ENCODE assay signal across 16 cellular contexts in the genomic region with DNA sequence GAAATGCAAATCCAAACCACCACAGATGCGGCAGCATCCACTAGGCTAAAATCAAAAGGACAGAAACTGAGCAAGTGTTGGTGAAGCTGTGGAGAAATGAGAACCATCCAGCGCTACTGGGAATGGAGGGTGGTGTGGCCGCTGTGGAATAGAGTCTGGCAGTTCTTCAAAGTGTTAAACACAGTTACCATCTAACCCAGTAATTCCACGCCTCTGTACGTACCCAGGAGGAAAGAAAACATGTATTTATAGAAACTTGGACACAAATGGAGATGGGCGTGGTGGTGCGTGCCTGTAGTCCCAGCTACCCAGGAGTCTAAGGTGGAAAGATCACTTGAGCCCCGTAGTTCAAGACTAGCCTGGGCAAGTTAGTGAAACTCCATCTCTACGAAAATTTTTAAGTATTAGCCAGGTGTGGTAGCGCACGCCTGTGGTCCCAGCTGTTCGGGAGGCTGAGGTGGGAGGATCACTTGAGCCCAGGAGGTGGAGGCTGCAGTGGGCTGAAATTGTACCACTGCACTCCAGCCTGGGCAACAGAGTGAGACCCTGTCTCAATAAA. TPM values are rescaled to one million over a fixed set of nuclear protein-coding genes. Genes with fewer than 3 reads are reported as not detected.
A peak's percentile ranks its signal among the peaks of the same experiment; 100 is the strongest.
DNase-seq lines count a peak whose midpoint lies in the region; ATAC-seq and TF ChIP-seq lines count a peak whose summit lies in the region.
"Had no signal": no experiment of that assay in that cellular context is flagged by ENCODE, and none has a peak within 500 bp of the region (broad histone marks: within the 10 kb centered on the region; RNA-seq: fewer than 3 reads in every experiment).

No MANE protein-coding gene starts in this region.

- POLR2A ChIA-PET in Caco-2 (lab: Charles Lee), result interaction anchor here (0.5 to 0.6 kb wide), 3 partner anchors 25 to 211 kb away, joined by 3 to 6 read pairs (median 3); a partner anchor contains a TSS

- no peak overlapping the region for H3K27ac Mint-ChIP-seq in Caco-2 (ENCODE audit: unreplicated experiment)
- no peak overlapping the region for H3K27ac Mint-ChIP-seq in T-helper 17 cell
- H3K27ac Mint-ChIP-seq: activated naive CD4-positive, alpha-beta T cell treated with anti-CD3 and anti-CD28 coated beads for 36 hours; natural killer cell treated with Interleukin-12 subunit alpha and Interleukin-12 subunit beta and Interleukin-15 and Interleukin-18, amount 100 ng/mL, for 72 hours had no signal

- intact Hi-C loops in Caco-2 (cut with micrococcal nuclease; ENCODE audit: unreplicated experiment), result no loop called here
- intact Hi-C loops in body of pancreas (cut with DNase I), result no loop called here
- intact Hi-C loops in left ventricle myocardium superior (cut with micrococcal nuclease), result no loop called here

- no peaks in the 10 kb centered on the region for H4K20me1 ChIP-seq in osteoblast (ENCODE audit: insufficient read depth, low read length)

- H3K27me3 Mint-ChIP-seq in Caco-2 (ENCODE audit: insufficient read depth, unreplicated experiment) (no peaks in the 10 kb centered on the region), T-helper 17 cell (peaks cover 18% of the 10 kb centered on the region)

- H3K36me3 ChIP-seq in Caco-2 (ENCODE audit: control insufficient read depth, insufficient read depth, low read length) (no peaks in the 10 kb centered on the region), body of pancreas (replicated peaks in 1 of 2; ENCODE audit: insufficient read depth in 1 of 2, low read depth in 2 of 2) (no peaks in the 10 kb centered on the region), osteoblast (ENCODE audit: insufficient read depth, low read length) (no peaks in the 10 kb centered on the region)

- TF ChIP-seq CTCF in Caco-2 (IDR thresholded peaks at IDR 0.05; ENCODE audit: insufficient read depth in 1 of 2, low read depth in 1 of 2, low read length in 1 of 2, severe bottlenecking in 1 of 2, unreplicated experiment in 1 of 2) (no peak), body of pancreas (IDR thresholded peaks at IDR 0.05) (no peak), osteoblast (IDR thresholded peaks at IDR 0.05; ENCODE audit: extremely low read depth, low read depth, low read length) (no peak)

- H3K4me3 Mint-ChIP-seq in Caco-2 (ENCODE audit: unreplicated experiment) (no peak overlapping the region), T-helper 17 cell (no peak overlapping the region)
- H3K4me3 Mint-ChIP-seq: activated naive CD4-positive, alpha-beta T cell treated with anti-CD3 and anti-CD28 coated beads for 36 hours; natural killer cell treated with Interleukin-12 subunit alpha and Interleukin-12 subunit beta and Interleukin-15 and Interleukin-18, amount 100 ng/mL, for 72 hours had no signal

- H3K9me3 ChIP-seq in Caco-2 (no peaks in the 10 kb centered on the region), body of pancreas (no peaks in the 10 kb centered on the region), osteoblast (ENCODE audit: low read depth, low read length) (no peaks in the 10 kb centered on the region), T-helper 17 cell (ENCODE audit: control insufficient read depth, low read length, poor library complexity, severe bottlenecking) (no peaks in the 10 kb centered on the region)

- H3K4me3 ChIP-seq in Caco-2 (ENCODE audit: low read depth, low read length) (no peak overlapping the region), body of pancreas (no peak overlapping the region), osteoblast (ENCODE audit: insufficient read depth, low read length) (no peak overlapping the region)

- ATAC-seq in body of pancreas (no peak), HG03469 (IDR thresholded peaks at IDR 0.05; ENCODE audit: unreplicated experiment) (no peak), T-helper 17 cell (no peak), left ventricle myocardium superior (no peak)
- ATAC-seq: activated CD4-positive, CD25-positive, alpha-beta regulatory T cell treated with anti-CD3 and anti-CD28 coated beads, Interleukin-2, amount 50 U/mL, for 24 hours; natural killer cell treated with Interleukin-12 subunit alpha and Interleukin-12 subunit beta and Interleukin-15 and Interleukin-18, amount 100 ng/mL, for 72 hours had no signal

- H2AFZ ChIP-seq in osteoblast (ENCODE audit: low read length), result peak overlapping the region; percentile 25

- peaks cover 24% of the 10 kb centered on the region for H3K36me3 Mint-ChIP-seq in Caco-2 (ENCODE audit: insufficient read depth, unreplicated experiment)
- H3K36me3 Mint-ChIP-seq in T-helper 17 cell (ENCODE audit: low read depth), result no peaks in the 10 kb centered on the region
- H3K36me3 Mint-ChIP-seq: natural killer cell treated with Interleukin-12 subunit alpha and Interleukin-12 subunit beta and Interleukin-15 and Interleukin-18, amount 100 ng/mL, for 72 hours had no signal

- H3K4me1 ChIP-seq in Caco-2, result peaks cover 4% of the 10 kb centered on the region; the same call in 1 of the 2 replicates
- peaks cover 52% of the 10 kb centered on the region for H3K4me1 ChIP-seq in body of pancreas
- peaks cover 12% of the 10 kb centered on the region for H3K4me1 ChIP-seq in osteoblast (ENCODE audit: insufficient read depth, low read length)

- CTCF ChIA-PET in Caco-2 (lab: Charles Lee), result no interaction called here

- BruUV-seq in Caco-2 (replicated peaks; lab: Mats Ljungman, UMichigan), result TSS peak; percentile 39

- peak overlapping the region in 2 of 4 donors; percentile 5 to 66 for H3K27ac ChIP-seq in body of pancreas
- no peak overlapping the region for H3K27ac ChIP-seq in osteoblast (ENCODE audit: low read depth, low read length)

- no peaks in the 10 kb centered on the region for H3K79me2 ChIP-seq in osteoblast (ENCODE audit: insufficient read depth, low read length)

- peak overlapping the region; percentile 43 for H3K4me2 ChIP-seq in osteoblast (ENCODE audit: insufficient read depth, low read length)

- H3K27me3 ChIP-seq in Caco-2 (replicated peaks; ENCODE audit: control insufficient read depth, insufficient read depth, low read length) (no peaks in the 10 kb centered on the region), body of pancreas (no peaks in the 10 kb centered on the region), osteoblast (ENCODE audit: insufficient read depth, low read length) (peaks cover 8% of the 10 kb centered on the region)

- H3K9me3 Mint-ChIP-seq in Caco-2 (ENCODE audit: unreplicated experiment), result no peaks in the 10 kb centered on the region
- H3K9me3 Mint-ChIP-seq: activated naive CD4-positive, alpha-beta T cell treated with anti-CD3 and anti-CD28 coated beads for 36 hours; natural killer cell treated with Interleukin-12 subunit alpha and Interleukin-12 subunit beta and Interleukin-15 and Interleukin-18, amount 100 ng/mL, for 72 hours had no signal

- WGBS in body of pancreas, 2 donors, result 31 to 39% methylated on average over 12 of the region's 12 CpGs

- H3K4me1 Mint-ChIP-seq in Caco-2 (ENCODE audit: low read depth, unreplicated experiment) (no peaks in the 10 kb centered on the region), T-helper 17 cell (no peaks in the 10 kb centered on the region)

- TF ChIP-seq POLR2A in body of pancreas (IDR thresholded peaks at IDR 0.05), result peak in 1 of 3 donors; percentile 15

- DNase-seq in Caco-2, result no peak
- DNase-seq in NCI-H526 treated with DMSO at 0.1 percent for 48 hours (lab: John Stamatoyannopoulos, UW), result peak; percentile 21
- peak; percentile 22 to 48 (median 36) for DNase-seq in body of pancreas
- peak; percentile 66 for DNase-seq in osteoblast (ENCODE audit: insufficient read length, low spot score, missing footprints)
- DNase-seq in T-helper 17 cell, result no peak
- no peak for DNase-seq in activated T-cell treated with anti-CD3 and anti-CD28 coated beads for 4 hours
- DNase-seq in left ventricle myocardium superior, result no peak
- DNase-seq: activated CD8-positive, alpha-beta memory T cell treated with anti-CD3 and anti-CD28 coated beads, Interleukin-2, amount 50 U/mL, for 4 hours; activated naive CD4-positive, alpha-beta T cell treated with anti-CD3 and anti-CD28 coated beads for 36 hours; AML-193; DMS153; NCI-H2107; right cardiac atrium had no signal

RNA-seq across cellular contexts. Expression of a gene that starts 11.6 kb away (rescaled TPM):
- 49.5 and 54.8 TPM in 2 replicates for total RNA-seq in Caco-2 (2022)
- total RNA-seq in body of pancreas, result 10 to 100 TPM; 15.8 to 18.9 TPM
- 7.6 and 8.3 TPM in 2 replicates for total RNA-seq in osteoblast
- 1 to 10 TPM; 3.4 TPM for total RNA-seq in T-helper 17 cell
- 8.6 TPM for total RNA-seq in left ventricle myocardium superior

RNA-seq across cellular contexts. Expression of a gene that starts 20.6 kb away (rescaled TPM):
- total RNA-seq in Caco-2 (2022) (164 and 176 TPM in 2 replicates), body of pancreas (10 to 100 TPM; 17.1 to 45.8 TPM), osteoblast (6.2 and 8.8 TPM in 2 replicates), T-helper 17 cell (10 to 100 TPM; 21.4 to 21.8 TPM), left ventricle myocardium superior (184 TPM)

RNA-seq across cellular contexts. Expression of a gene that starts 39.9 kb away (rescaled TPM):
- total RNA-seq in Caco-2 (2022), result 176 and 178 TPM in 2 replicates
- total RNA-seq in body of pancreas, result 10 to 100 TPM; 60.7 to 66.9 TPM
- total RNA-seq in osteoblast, result 100 and 110 TPM in 2 replicates
- total RNA-seq in T-helper 17 cell, result 100 to 1,000 TPM; 111 to 121 TPM
- 42.1 TPM for total RNA-seq in left ventricle myocardium superior

RNA-seq across cellular contexts. Expression of a gene that starts 40.1 kb away (rescaled TPM):
- 45.1 and 49.8 TPM in 2 replicates for total RNA-seq in Caco-2 (2022)
- 10 to 100 TPM; 22.8 to 47.1 TPM for total RNA-seq in body of pancreas
- total RNA-seq in osteoblast, result 24.5 and 26.1 TPM in 2 replicates
- 10 to 100 TPM; 10.5 to 34.0 TPM for total RNA-seq in T-helper 17 cell
- 12.0 TPM for total RNA-seq in left ventricle myocardium superior

RNA-seq across cellular contexts. Expression of a gene that starts 57.2 kb away (rescaled TPM):
- total RNA-seq in Caco-2 (2022), result 49.0 and 50.5 TPM in 2 replicates
- 10 to 100 TPM in 1 of 2 donors, 1 to 10 TPM in 1; 6.2 to 21.4 TPM for total RNA-seq in body of pancreas
- 4.7 and 5.6 TPM in 2 replicates for total RNA-seq in osteoblast
- 10 to 100 TPM; 15.0 to 18.4 TPM for total RNA-seq in T-helper 17 cell
- 6.2 TPM for total RNA-seq in left ventricle myocardium superior

Comparison
In these comparisons a context has a peak if more than half of its experiments do, and no peak if none do; other contexts are left out.
1. DNase-seq: peak in NCI-H526 treated with DMSO at 0.1 percent for 48 hours (single experiment), body of pancreas (4 of 4) and osteoblast (single experiment); none in Caco-2 (0 of 2), T-helper 17 cell (0 of 3), activated T-cell treated with anti-CD3 and anti-CD28 coated beads for 4 hours (single experiment) and left ventricle myocardium superior (single experiment).